In the genomic region with DNA sequence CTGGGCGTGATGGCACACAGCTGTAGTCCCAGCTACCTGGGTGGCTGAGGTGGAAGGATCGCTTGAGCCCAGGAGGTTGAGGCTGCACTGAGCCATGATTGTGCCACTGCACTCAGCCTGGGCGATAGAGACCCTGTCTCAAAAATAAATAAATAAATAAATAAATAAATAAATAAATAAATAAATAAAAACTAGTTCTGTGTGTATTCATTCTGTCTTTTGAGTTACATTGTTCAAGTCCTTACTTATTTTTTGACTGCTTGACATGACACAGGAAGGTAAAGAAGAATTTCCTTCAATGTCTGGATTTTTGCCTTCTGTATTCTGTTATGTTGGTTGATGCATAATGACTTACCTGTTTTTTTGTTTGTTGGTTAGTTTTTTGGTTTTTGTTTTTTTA, we compare ENCODE assay signal across 23 cellular contexts. TPM values are rescaled to one million over a fixed set of nuclear protein-coding genes. Genes with fewer than 3 reads are reported as not detected.
A peak's percentile ranks its signal among the peaks of the same experiment; 100 is the strongest.
DNase-seq lines count a peak whose midpoint lies in the region; ATAC-seq, FAIRE-seq and TF ChIP-seq lines count a peak whose summit lies in the region.
"Had no signal": no experiment of that assay in that cellular context is flagged by ENCODE, and none has a peak within 500 bp of the region (broad histone marks: within the 10 kb centered on the region; RNA-seq: fewer than 3 reads in every experiment).

No MANE protein-coding gene starts in this region.

- no peaks in the 10 kb centered on the region for H3K27me3 Mint-ChIP-seq in chondrocyte (ENCODE audit: low read depth)
- H3K27me3 Mint-ChIP-seq: B cell had no signal

- H3K4me2 ChIP-seq in A549 = no peak overlapping the region

- no peak overlapping the region for H3K4me3 ChIP-seq in A549
- no peak overlapping the region for H3K4me3 ChIP-seq in HEK293 (ENCODE audit: low read depth, low read length)
- H3K4me3 ChIP-seq: BLaER1 treated with 17β-estradiol and CSF1 and Interleukin-3, amounts not matched to agents 10 nM and 100 nM; GM23248 had no signal

- H3K9me3 Mint-ChIP-seq in chondrocyte (ENCODE audit: low read depth) = no peaks in the 10 kb centered on the region
- H3K9me3 Mint-ChIP-seq in stimulated activated effector memory CD8-positive, alpha-beta T cell treated with anti-CD3 and anti-CD28 coated beads, Interleukin-12 subunit alpha, Interleukin-12 subunit beta, amount 100 ng/mL, for 72 hours = no peaks in the 10 kb centered on the region
- H3K9me3 Mint-ChIP-seq: CD8-positive, alpha-beta memory T cell; HFFc6; IgD-negative memory B cell had no signal

- H3K36me3 ChIP-seq in HEK293 (ENCODE audit: control insufficient read depth in 2 of 2, insufficient read depth in 1 of 2, low read length in 2 of 2) = peaks cover 15 to 20% of the 10 kb centered on the region in 2 experiments

- TF ChIP-seq RAD21 in A549 (conservative IDR thresholded peaks at IDR 0.05 in 1 of 2, IDR thresholded peaks at IDR 0.05 in 1 of 2) = no peak

- H3K9me3 ChIP-seq in A549 = no peaks in the 10 kb centered on the region
- no peaks in the 10 kb centered on the region for H3K9me3 ChIP-seq in HEK293 (ENCODE audit: control insufficient read depth, insufficient read depth, low read depth, low read length)

- POLR2A ChIA-PET in A549 (lab: Yijun Ruan, JAX) = interaction anchor here (1.5 kb wide), 1 partner anchor 9 kb away, joined by 6 read pairs; no protein-coding TSS in a partner anchor
- POLR2A ChIA-PET in HEK293 (lab: Yijun Ruan, JAX) = interaction anchor here (1.6 kb wide), 1 partner anchor 9 kb away, joined by 9 read pairs; no protein-coding TSS in a partner anchor

- WGBS in A549 (ENCODE audit: missing lambda C conversion rate) = 92% methylated on average over 3 of the region's 3 CpGs

- TF ChIP-seq EP300 in A549 (IDR thresholded peaks at IDR 0.05) = no peak

- CTCF ChIA-PET in A549 (lab: Yijun Ruan, JAX) = interaction anchor here (17.9 to 25.1 kb wide), 2 partner anchors 8 kb away, joined by 363 read pairs; a partner anchor contains a TSS
- CTCF ChIA-PET in HEK293 (lab: Yijun Ruan, JAX) = interaction anchor here (0.7 to 14.7 kb wide), 2 partner anchors 12 to 170 kb away, joined by 5 to 267 read pairs; a partner anchor contains a TSS

- TF ChIP-seq CTCF in A549 (IDR thresholded peaks at IDR 0.05) (no peak), HEK293 (tag by site-specific recombination; IDR thresholded peaks at IDR 0.05) (no peak), chondrocyte (IDR thresholded peaks at IDR 0.05) (no peak)

- no peak for FAIRE-seq in A549 (lab: Jason Lieb, UNC)
- FAIRE-seq: GM12891, HepG2 had no signal

- no peaks in the 10 kb centered on the region for H3K36me3 Mint-ChIP-seq in chondrocyte (ENCODE audit: low read depth)
- H3K36me3 Mint-ChIP-seq in stimulated activated effector memory CD8-positive, alpha-beta T cell treated with anti-CD3 and anti-CD28 coated beads, Interleukin-12 subunit alpha, Interleukin-12 subunit beta, amount 100 ng/mL, for 72 hours = peaks cover 15% of the 10 kb centered on the region

- H3K4me3 Mint-ChIP-seq in chondrocyte (ENCODE audit: unreplicated experiment) = no peak overlapping the region
- peak overlapping the region; percentile 21 for H3K4me3 Mint-ChIP-seq in stimulated activated effector memory CD8-positive, alpha-beta T cell treated with anti-CD3 and anti-CD28 coated beads, Interleukin-12 subunit alpha, Interleukin-12 subunit beta, amount 100 ng/mL, for 72 hours
- H3K4me3 Mint-ChIP-seq: HFFc6 had no signal

- H3K27ac ChIP-seq in A549 = no peak overlapping the region
- no peak overlapping the region for H3K27ac ChIP-seq in HEK293 (ENCODE audit: extremely low read depth, low read depth, low read length)
- H3K27ac ChIP-seq: BLaER1 treated with 17β-estradiol and CSF1 and Interleukin-3, amounts not matched to agents 10 nM and 100 nM; GM23248 had no signal

- ATAC-seq in A549 = no peak
- no peak for ATAC-seq in stimulated activated effector memory CD8-positive, alpha-beta T cell treated with anti-CD3 and anti-CD28 coated beads, Interleukin-12 subunit alpha, Interleukin-12 subunit beta, amount 100 ng/mL, for 72 hours
- ATAC-seq: HepG2 had no signal

- H3K4me1 Mint-ChIP-seq in chondrocyte (ENCODE audit: low read depth) = peaks cover 7% of the 10 kb centered on the region
- H3K4me1 Mint-ChIP-seq in stimulated activated effector memory CD8-positive, alpha-beta T cell treated with anti-CD3 and anti-CD28 coated beads, Interleukin-12 subunit alpha, Interleukin-12 subunit beta, amount 100 ng/mL, for 72 hours = peaks cover 6% of the 10 kb centered on the region

- TF ChIP-seq POLR2A in A549 (IDR thresholded peaks at IDR 0.05; ENCODE audit: low read length) = no peak

- peak overlapping the region; percentile 32 for H3K27ac Mint-ChIP-seq in chondrocyte (ENCODE audit: unreplicated experiment)
- H3K27ac Mint-ChIP-seq in stimulated activated effector memory CD8-positive, alpha-beta T cell treated with anti-CD3 and anti-CD28 coated beads, Interleukin-12 subunit alpha, Interleukin-12 subunit beta, amount 100 ng/mL, for 72 hours = no peak overlapping the region
- H3K27ac Mint-ChIP-seq: HFFc6 had no signal

- H3K4me1 ChIP-seq in A549 = peaks cover 9% of the 10 kb centered on the region; the same call in 1 of the 3 replicates
- peaks cover 8% of the 10 kb centered on the region; the same call in 1 of the 2 replicates for H3K4me1 ChIP-seq in HEK293 (ENCODE audit: control insufficient read depth, insufficient read depth, low read length)

- DNase-seq in A549 (ENCODE audit: low read depth in 1 of 2, low spot score in 1 of 2) (no peak), chondrocyte (ENCODE audit: low spot score) (no peak), iPS-NIHi7 (ENCODE audit: extremely low spot score) (no peak), NCI-H1048 (lab: John Stamatoyannopoulos, UW) (no peak)
- DNase-seq in stimulated activated effector memory CD8-positive, alpha-beta T cell treated with anti-CD3 and anti-CD28 coated beads, Interleukin-12 subunit alpha, Interleukin-12 subunit beta, amount 100 ng/mL, for 72 hours (ENCODE audit: low spot score in 2 of 2) = no peak
- DNase-seq in activated T-cell treated with anti-CD3 and anti-CD28 coated beads, Interleukin-2, amount 50 U/mL, for 1 hour = no peak
- DNase-seq: 8988T; CD8-positive, alpha-beta memory T cell; COR-L47; DMS 273 treated with DMSO at 0.1 percent for 48 hours; DMS53; DND-41; EL; GM23248; HCEC 1CT; HFFc6 had no signal

TF ChIP-seq in A549, 52 proteins besides CTCF, POLR2A, EP300 and RAD21:
- TF ChIP-seq ESRRA (IDR thresholded peaks at IDR 0.05; ENCODE audit: borderline replicate concordance, low read length) = no peak
- TF ChIP-seq ZC3H11A (IDR thresholded peaks at IDR 0.05) = peak; percentile 87

TF ChIP-seq in HEK293, 187 proteins besides CTCF, POLR2A, EP300 and RAD21 (continues in another document):
- TF ChIP-seq ZBTB7A (tag by site-specific recombination; IDR thresholded peaks at IDR 0.05; ENCODE audit: low read depth) = no peak
- no peak for TF ChIP-seq TRIM28 (IDR thresholded peaks at IDR 0.05; ENCODE audit: borderline replicate concordance, low read length)
- TF ChIP-seq, protein P1, sequence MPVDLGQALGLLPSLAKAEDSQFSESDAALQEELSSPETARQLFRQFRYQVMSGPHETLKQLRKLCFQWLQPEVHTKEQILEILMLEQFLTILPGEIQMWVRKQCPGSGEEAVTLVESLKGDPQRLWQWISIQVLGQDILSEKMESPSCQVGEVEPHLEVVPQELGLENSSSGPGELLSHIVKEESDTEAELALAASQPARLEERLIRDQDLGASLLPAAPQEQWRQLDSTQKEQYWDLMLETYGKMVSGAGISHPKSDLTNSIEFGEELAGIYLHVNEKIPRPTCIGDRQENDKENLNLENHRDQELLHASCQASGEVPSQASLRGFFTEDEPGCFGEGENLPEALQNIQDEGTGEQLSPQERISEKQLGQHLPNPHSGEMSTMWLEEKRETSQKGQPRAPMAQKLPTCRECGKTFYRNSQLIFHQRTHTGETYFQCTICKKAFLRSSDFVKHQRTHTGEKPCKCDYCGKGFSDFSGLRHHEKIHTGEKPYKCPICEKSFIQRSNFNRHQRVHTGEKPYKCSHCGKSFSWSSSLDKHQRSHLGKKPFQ (tag by site-specific recombination; IDR thresholded peaks at IDR 0.05) = peak; percentile 64; the same call in 1 of the 2 replicates
- no peak for TF ChIP-seq ZSCAN16 (tag by site-specific recombination; IDR thresholded peaks at IDR 0.05)

RNA-seq across cellular contexts. Expression of a gene that starts 2.2 kb away (rescaled TPM):
- polyA plus RNA-seq in A549 (2011; rRNA removed) = 63.5 and 88.8 TPM in 2 replicates
- polyA plus RNA-seq in A549 (2012; cell fraction: cytosol; rRNA removed) = 224 and 258 TPM in 2 replicates
- 239 and 267 TPM in 2 replicates for polyA plus RNA-seq in A549 (2012; cell fraction: nucleus; rRNA removed)
- polyA plus RNA-seq in A549 (2017; fragmentation: RNase III; extraction: RNeasy Plus Mini Kit Qiagen cat#74134 plus additional on column Dnase treatment) = 230 to 251 TPM (median 237 TPM) in 3 replicates
- polyA minus RNA-seq in A549 (2011; rRNA and poly(A)+ RNA removed) = 77.6 and 92.3 TPM in 2 replicates
- total RNA-seq in chondrocyte = 89.5 to 99.8 TPM (median 91.4 TPM) in 3 replicates

RNA-seq across cellular contexts. Expression of a gene that starts 7.4 kb away (rescaled TPM):
- polyA plus RNA-seq in A549 (2011; rRNA removed) = not detected in 2 replicates
- 0.05 and 0.07 TPM in 2 replicates for polyA plus RNA-seq in A549 (2012; cell fraction: cytosol; rRNA removed)
- 0.19 and 0.27 TPM in 2 replicates for polyA plus RNA-seq in A549 (2012; cell fraction: nucleus; rRNA removed)
- not detected in 3 replicates for polyA plus RNA-seq in A549 (2017; fragmentation: RNase III; extraction: RNeasy Plus Mini Kit Qiagen cat#74134 plus additional on column Dnase treatment)
- polyA minus RNA-seq in A549 (2011; rRNA and poly(A)+ RNA removed) = not detected in 2 replicates
- 6.5 to 13.4 TPM (median 13.1 TPM) in 3 replicates for total RNA-seq in chondrocyte
- polyA plus RNA-seq: CD8-positive, alpha-beta memory T cell; GM23248 had no signal

RNA-seq across cellular contexts. Expression of a gene that starts 11.0 kb away (rescaled TPM):
- polyA plus RNA-seq in A549 (2011; rRNA removed) (0.78 and 0.95 TPM in 2 replicates), A549 (2017; fragmentation: RNase III; extraction: RNeasy Plus Mini Kit Qiagen cat#74134 plus additional on column Dnase treatment) (0.98 to 2.3 TPM (median 1.1 TPM) in 3 replicates)
- 0.70 and 0.82 TPM in 2 replicates for polyA plus RNA-seq in A549 (2012; cell fraction: cytosol; rRNA removed)
- 8.9 and 9.7 TPM in 2 replicates for polyA plus RNA-seq in A549 (2012; cell fraction: nucleus; rRNA removed)
- 2.1 and 2.8 TPM in 2 replicates for polyA minus RNA-seq in A549 (2011; rRNA and poly(A)+ RNA removed)
- 2.8 to 3.7 TPM (median 3.1 TPM) in 3 replicates for total RNA-seq in chondrocyte

RNA-seq across cellular contexts. Expression of a gene that starts 32.6 kb away (rescaled TPM):
- polyA plus RNA-seq in A549 (2011; rRNA removed) (not detected in 2 replicates), A549 (2017; fragmentation: RNase III; extraction: RNeasy Plus Mini Kit Qiagen cat#74134 plus additional on column Dnase treatment) (0.05 TPM in 1 of 3 replicates, not detected in the others)
- 0.03 and 0.05 TPM in 2 replicates for polyA plus RNA-seq in A549 (2012; cell fraction: cytosol; rRNA removed)
- polyA plus RNA-seq in A549 (2012; cell fraction: nucleus; rRNA removed) = 0.04 TPM in 1 of 2 replicates, not detected in the other
- polyA minus RNA-seq in A549 (2011; rRNA and poly(A)+ RNA removed) = not detected in 2 replicates
- total RNA-seq in chondrocyte = not detected in 3 replicates
- total RNA-seq: B cell; CD8-positive, alpha-beta memory T cell; G401; GM23248; HepG2; HFFc6 had no signal
- polyA plus RNA-seq: CD8-positive, alpha-beta memory T cell; GM23248; HepG2; IgD-negative memory B cell had no signal

RNA-seq across cellular contexts. Expression of a gene that starts 34.6 kb away (rescaled TPM):
- polyA plus RNA-seq in A549 (2011; rRNA removed) (4.4 and 11.9 TPM in 2 replicates), A549 (2017; fragmentation: RNase III; extraction: RNeasy Plus Mini Kit Qiagen cat#74134 plus additional on column Dnase treatment) (31.0 to 33.3 TPM (median 32.9 TPM) in 3 replicates)
- 17.0 and 25.3 TPM in 2 replicates for polyA plus RNA-seq in A549 (2012; cell fraction: cytosol; rRNA removed)
- 71.6 and 78.9 TPM in 2 replicates for polyA plus RNA-seq in A549 (2012; cell fraction: nucleus; rRNA removed)
- 21.9 and 36.5 TPM in 2 replicates for polyA minus RNA-seq in A549 (2011; rRNA and poly(A)+ RNA removed)
- total RNA-seq in chondrocyte = 60.1 to 89.9 TPM (median 67.2 TPM) in 3 replicates
